Comparison of ENCODE assay signal across 39 cellular contexts in the genomic region with DNA sequence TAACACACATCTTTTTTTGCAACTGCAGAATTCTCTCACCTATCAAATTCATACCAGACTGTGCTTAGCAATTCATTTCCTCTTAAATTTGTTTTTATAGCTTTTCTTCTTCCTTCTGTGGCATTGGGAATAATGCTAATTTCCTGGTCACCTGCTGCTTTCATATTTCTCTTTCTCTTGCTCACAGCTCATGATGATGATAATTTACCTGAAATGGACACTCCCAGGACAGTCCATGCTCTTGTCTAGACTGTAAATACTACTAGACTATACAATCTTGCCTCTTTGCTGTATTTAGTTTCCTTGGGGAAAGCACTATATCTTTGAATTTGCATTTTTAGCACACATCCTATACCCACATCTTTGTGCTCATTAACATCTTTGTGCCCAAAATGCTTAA. TPM values are rescaled to one million over a fixed set of nuclear protein-coding genes. Genes with fewer than 3 reads are reported as not detected.
DNase-seq lines count a peak whose midpoint lies in the region; ATAC-seq and TF ChIP-seq lines count a peak whose summit lies in the region.
"Had no signal": no experiment of that assay in that cellular context is flagged by ENCODE, and none has a peak within 500 bp of the region (broad histone marks: within the 10 kb centered on the region; RNA-seq: fewer than 3 reads in every experiment).

No MANE protein-coding gene starts in this region.

- H3K4me1 Mint-ChIP-seq in chondrocyte (ENCODE audit: low read depth): no peaks in the 10 kb centered on the region
- H3K4me1 Mint-ChIP-seq: B cell; CD14-positive monocyte; CD8-positive, alpha-beta memory T cell had no signal

- H3K9me3 ChIP-seq in SK-N-SH (no peaks in the 10 kb centered on the region), Loucy (ENCODE audit: insufficient read depth, low read depth, low read length) (no peaks in the 10 kb centered on the region), mucosa of descending colon (no peaks in the 10 kb centered on the region)
- H3K9me3 ChIP-seq: A549; BE2C; BLaER1; BLaER1 treated with 17β-estradiol and CSF1 and Interleukin-3, amounts not matched to agents 10 nM and 100 nM; Caco-2 had no signal

- H3K27me3 ChIP-seq in SK-N-SH (ENCODE audit: insufficient read depth) (no peaks in the 10 kb centered on the region), Loucy (ENCODE audit: insufficient read depth, low read length, poor library complexity, severe bottlenecking) (no peaks in the 10 kb centered on the region)
- H3K27me3 ChIP-seq: BE2C; BLaER1; BLaER1 treated with 17β-estradiol and CSF1 and Interleukin-3, amounts not matched to agents 10 nM and 100 nM had no signal

- peaks cover 2% of the 10 kb centered on the region for H3K27me3 Mint-ChIP-seq in chondrocyte (ENCODE audit: low read depth)
- H3K27me3 Mint-ChIP-seq: B cell; CD4-positive, alpha-beta memory T cell; CD4-positive, alpha-beta T cell; CD4-positive, CD25-positive, alpha-beta regulatory T cell had no signal

- no peak for ATAC-seq in SK-N-SH treated with all-trans-retinoic acid at 6 μM for 48 hours
- ATAC-seq in left colon: peak; percentile 51
- ATAC-seq in mucosa of descending colon: peak; percentile 52
- no peak for ATAC-seq in HG03025 (IDR thresholded peaks at IDR 0.05; ENCODE audit: low FRiP score, unreplicated experiment)
- ATAC-seq: A549; CD8-positive, alpha-beta T cell had no signal

- H3K9me3 Mint-ChIP-seq in chondrocyte (ENCODE audit: low read depth): no peaks in the 10 kb centered on the region
- H3K9me3 Mint-ChIP-seq: CD14-positive monocyte; CD4-positive, alpha-beta memory T cell; CD4-positive, alpha-beta T cell; CD8-positive, alpha-beta memory T cell; CD8-positive, alpha-beta T cell had no signal

- 0 out of 2 replicates have a peak overlapping the region, but pooled peaks have one; percentile 41 for H2AFZ ChIP-seq in SK-N-SH (ENCODE audit: low read depth)
- H2AFZ ChIP-seq in Loucy (ENCODE audit: low read length): peak overlapping the region; percentile 42; the same call in 1 of the 2 replicates

- no peak for TF ChIP-seq RAD21 in SK-N-SH (IDR thresholded peaks at IDR 0.05; ENCODE audit: low read length)

- no peak for TF ChIP-seq EP300 in SK-N-SH (IDR thresholded peaks at IDR 0.05; ENCODE audit: borderline replicate concordance in 1 of 2, low read depth in 1 of 2, low read length in 1 of 2)

- CTCF ChIA-PET in SK-N-SH (lab: Yijun Ruan, JAX): no interaction called here

- H3K9me2 ChIP-seq in SK-N-SH: no peaks in the 10 kb centered on the region
- no peaks in the 10 kb centered on the region for H3K9me2 ChIP-seq in Loucy (replicated peaks; ENCODE audit: low read depth, low read length)

- H3K27ac ChIP-seq in SK-N-SH (ENCODE audit: low read depth in 2 of 2, low read length in 1 of 2): no peak overlapping the region
- H3K27ac ChIP-seq: 22Rv1; A549; BLaER1; BLaER1 treated with 17β-estradiol and CSF1 and Interleukin-3, amounts not matched to agents 10 nM and 100 nM; C4-2B had no signal

- POLR2A ChIA-PET in SK-N-SH (lab: Yijun Ruan, JAX): no interaction called here

- H3K27ac Mint-ChIP-seq in chondrocyte (ENCODE audit: unreplicated experiment): no peak overlapping the region
- H3K27ac Mint-ChIP-seq: B cell; CD14-positive monocyte; CD4-positive, alpha-beta T cell; CD4-positive, CD25-positive, alpha-beta regulatory T cell; CD8-positive, alpha-beta memory T cell; CD8-positive, alpha-beta T cell had no signal

- no peaks in the 10 kb centered on the region for H3F3A ChIP-seq in SK-N-SH (replicated peaks; ENCODE audit: insufficient read depth)
- no peaks in the 10 kb centered on the region for H3F3A ChIP-seq in Loucy (ENCODE audit: low read depth)

- H3K36me3 ChIP-seq in SK-N-SH (replicated peaks in 1 of 2; ENCODE audit: control insufficient read depth in 1 of 2, insufficient read depth in 2 of 2, low read length in 1 of 2) (no peaks in the 10 kb centered on the region), Loucy (ENCODE audit: insufficient read depth, low read length) (no peaks in the 10 kb centered on the region), mucosa of descending colon (ENCODE audit: low read depth) (no peaks in the 10 kb centered on the region)
- H3K36me3 ChIP-seq: BE2C, BLaER1 had no signal

- DNase-seq in SK-N-SH (no peak), left colon (no peak), mucosa of descending colon (no peak), SHP77 (lab: John Stamatoyannopoulos, UW) (no peak), chondrocyte (ENCODE audit: low spot score) (no peak)
- DNase-seq: 8988T; ACHN; AML-193; BE2C; C1 segment of cervical spinal cord; Caco-2; Calu3; CD4-positive, alpha-beta memory T cell; CD4-positive, alpha-beta T cell; CD4-positive, CD25-positive, alpha-beta regulatory T cell; CD8-positive, alpha-beta memory T cell; CD8-positive, alpha-beta T cell; COR-L47; DMS 273 treated with DMSO at 0.1 percent for 48 hours; DMS153; DMS53; DMS79; DMS79 treated with DMSO at 0.1 percent for 48 hours; DND-41; EL had no signal

- H4K20me1 ChIP-seq in SK-N-SH (ENCODE audit: insufficient read depth) (no peaks in the 10 kb centered on the region), Loucy (ENCODE audit: insufficient read depth, low read length, poor library complexity, severe bottlenecking) (no peaks in the 10 kb centered on the region)
- H4K20me1 ChIP-seq: BLaER1 had no signal

- intact Hi-C loops in left colon (cut with DNase I, micrococcal nuclease): no loop called here
- intact Hi-C loops in mucosa of descending colon (cut with DNase I, micrococcal nuclease): no loop called here

- H3K36me3 Mint-ChIP-seq in chondrocyte (ENCODE audit: low read depth): no peaks in the 10 kb centered on the region
- H3K36me3 Mint-ChIP-seq: CD14-positive monocyte; CD4-positive, alpha-beta memory T cell; CD4-positive, CD25-positive, alpha-beta regulatory T cell; CD8-positive, alpha-beta T cell had no signal

- H3K4me2 ChIP-seq in SK-N-SH (no peak overlapping the region), Loucy (ENCODE audit: low read depth, low read length, poor library complexity, severe bottlenecking) (peak overlapping the region; percentile 46)
- H3K4me2 ChIP-seq: A549; BLaER1; BLaER1 treated with 17β-estradiol and CSF1 and Interleukin-3, amounts not matched to agents 10 nM and 100 nM had no signal

- H3K4me3 ChIP-seq in SK-N-SH (ENCODE audit: low read depth in 2 of 2, low read length in 1 of 2) (no peak overlapping the region), Loucy (ENCODE audit: low read length, poor library complexity, severe bottlenecking) (no peak overlapping the region), mucosa of descending colon (no peak overlapping the region)
- H3K4me3 ChIP-seq: A549; BLaER1; BLaER1 treated with 17β-estradiol and CSF1 and Interleukin-3, amounts not matched to agents 10 nM and 100 nM had no signal

- TF ChIP-seq CTCF in SK-N-SH (IDR thresholded peaks at IDR 0.05): no peak
- TF ChIP-seq CTCF in Loucy (conservative IDR thresholded peaks at IDR 0.05; ENCODE audit: low read length): no peak
- TF ChIP-seq CTCF in mucosa of descending colon (IDR thresholded peaks at IDR 0.05): no peak
- TF ChIP-seq CTCF in chondrocyte (IDR thresholded peaks at IDR 0.05): no peak

- no peak overlapping the region for H3K9ac ChIP-seq in SK-N-SH
- H3K9ac ChIP-seq in Loucy (ENCODE audit: low read depth, low read length, poor library complexity, severe bottlenecking): no peak overlapping the region
- H3K9ac ChIP-seq: BLaER1; BLaER1 treated with 17β-estradiol and CSF1 and Interleukin-3, amounts not matched to agents 10 nM and 100 nM had no signal

- H3K4me1 ChIP-seq in SK-N-SH (ENCODE audit: control insufficient read depth in 1 of 2, insufficient read depth in 2 of 2, low read depth in 1 of 2, low read length in 1 of 2) (peaks cover 0 to 5% of the 10 kb centered on the region in 2 experiments; a peak in 2 of 4 replicates), Loucy (ENCODE audit: insufficient read depth, low read length, poor library complexity, severe bottlenecking) (peaks cover 16% of the 10 kb centered on the region), mucosa of descending colon (ENCODE audit: low read depth) (no peaks in the 10 kb centered on the region)
- H3K4me1 ChIP-seq: BLaER1; BLaER1 treated with 17β-estradiol and CSF1 and Interleukin-3, amounts not matched to agents 10 nM and 100 nM had no signal

- H3K79me2 ChIP-seq in SK-N-SH (ENCODE audit: insufficient read depth) (no peaks in the 10 kb centered on the region), Loucy (ENCODE audit: insufficient read depth, low read length) (no peaks in the 10 kb centered on the region)

- no peak overlapping the region for H3K4me3 Mint-ChIP-seq in chondrocyte (ENCODE audit: unreplicated experiment)
- H3K4me3 Mint-ChIP-seq: B cell; CD14-positive monocyte; CD4-positive, alpha-beta memory T cell; CD4-positive, alpha-beta T cell; CD4-positive, CD25-positive, alpha-beta regulatory T cell; CD8-positive, alpha-beta memory T cell; CD8-positive, alpha-beta T cell had no signal

TF ChIP-seq in SK-N-SH, 30 proteins besides CTCF, POLR2A, EP300 and RAD21 (continues in another document):
- no peak for TF ChIP-seq CHD2 (IDR thresholded peaks at IDR 0.05; ENCODE audit: low read length, partially characterized antibody)
- no peak for TF ChIP-seq FOXM1 (IDR thresholded peaks at IDR 0.05; ENCODE audit: low read depth)

TF ChIP-seq in SK-N-SH treated with all-trans-retinoic acid at 6 μM for 48 hours, 23 proteins besides CTCF, POLR2A, EP300 and RAD21 (continues in another document):
- TF ChIP-seq ZFP30 (CRISPR knock-in tag; IDR thresholded peaks at IDR 0.05): no peak

RNA-seq across cellular contexts. Expression of a gene that starts 15.5 kb away (rescaled TPM):
- not detected in 2 replicates for polyA plus RNA-seq in SK-N-SH (2012; rRNA removed)
- polyA plus RNA-seq in SK-N-SH (2012; cell fraction: cytosol; rRNA removed): not detected in 2 replicates
- not detected in 2 replicates for polyA plus RNA-seq in SK-N-SH (2012; cell fraction: nucleus; rRNA removed)
- total RNA-seq in left colon (100 to 1,000 TPM in 1 of 2 donors, 10 to 100 TPM in 1; 31.1 to 107 TPM), mucosa of descending colon (10 to 100 TPM; 50.1 to 81.8 (median 80.5) TPM), chondrocyte (not detected in 3 replicates)
- total RNA-seq: A172; A673; B cell; Calu3; CD4-positive, alpha-beta memory T cell; CD4-positive, alpha-beta T cell; CD4-positive, CD25-positive, alpha-beta regulatory T cell; CD8-positive, alpha-beta memory T cell; CD8-positive, alpha-beta T cell; Daoy had no signal
- polyA plus RNA-seq: A549; BJ; CD4-positive, alpha-beta memory T cell; CD8-positive, alpha-beta memory T cell had no signal

RNA-seq across cellular contexts. Expression of a gene that starts 27.5 kb away (rescaled TPM):
- polyA plus RNA-seq in SK-N-SH (2012; rRNA removed): 0.06 TPM in 1 of 2 replicates, not detected in the other
- 0.03 and 0.04 TPM in 2 replicates for polyA plus RNA-seq in SK-N-SH (2012; cell fraction: cytosol; rRNA removed)
- 0.05 TPM in 1 of 2 replicates, not detected in the other for polyA plus RNA-seq in SK-N-SH (2012; cell fraction: nucleus; rRNA removed)
- total RNA-seq in left colon: 100 to 1,000 TPM in 1 of 2 donors, 10 to 100 TPM in 1; 41.8 to 135 TPM
- total RNA-seq in mucosa of descending colon: 100 to 1,000 TPM in 1 of 3 donors, 10 to 100 TPM in 2; 50.6 to 152 (median 75.1) TPM
- total RNA-seq in chondrocyte: 1.2 TPM in 1 of 3 replicates, not detected in the others

RNA-seq across cellular contexts. Expression of a gene that starts 37.7 kb away (rescaled TPM):
- not detected in 2 replicates for polyA plus RNA-seq in SK-N-SH (2012; rRNA removed)
- 0.12 TPM in 1 of 2 replicates, not detected in the other for polyA plus RNA-seq in SK-N-SH (2012; cell fraction: cytosol; rRNA removed)
- polyA plus RNA-seq in SK-N-SH (2012; cell fraction: nucleus; rRNA removed): not detected in 2 replicates
- total RNA-seq in left colon (10 to 100 TPM; 34.3 to 47.1 TPM), mucosa of descending colon (10 to 100 TPM; 25.4 to 53.0 (median 43.6) TPM), chondrocyte (2.0 TPM in 1 of 3 replicates, not detected in the others)
- polyA plus RNA-seq: A549 had no signal

RNA-seq across cellular contexts. Expression of a gene that starts 39.1 kb away (rescaled TPM):
- 9.1 and 13.6 TPM in 2 replicates for polyA plus RNA-seq in SK-N-SH (2012; rRNA removed)
- 11.3 and 12.8 TPM in 2 replicates for polyA plus RNA-seq in SK-N-SH (2012; cell fraction: cytosol; rRNA removed)
- 5.2 and 8.4 TPM in 2 replicates for polyA plus RNA-seq in SK-N-SH (2012; cell fraction: nucleus; rRNA removed)
- total RNA-seq in left colon (10 to 100 TPM; 21.2 to 26.8 TPM), mucosa of descending colon (10 to 100 TPM; 23.4 to 27.5 (median 23.9) TPM), chondrocyte (1.2 to 12.6 TPM (median 1.8 TPM) in 3 replicates)

Comparison
In these comparisons a context has a peak if more than half of its experiments do, and no peak if none do; other contexts are left out.
1. ATAC-seq: peak in left colon (single experiment) and mucosa of descending colon (single experiment); none in SK-N-SH treated with all-trans-retinoic acid at 6 μM for 48 hours (single experiment) and HG03025 (single experiment).
2. RNA of a gene that starts 15.5 kb away (total RNA-seq): 31.1 to 107 TPM in left colon and 50.1 to 81.8 TPM in mucosa of descending colon; not detected in chondrocyte; every median in the first group is over 10 times any median in the second.
3. RNA of a gene that starts 27.5 kb away (total RNA-seq): 41.8 to 135 TPM in left colon and 50.6 to 152 TPM in mucosa of descending colon; 1.2 TPM in chondrocyte; every median in the first group is over 10 times any median in the second.